ENCODE assay signal across 15 cellular contexts in genomic region chr12:104602901-104603300, GRCh38.
A peak's percentile ranks its signal among the peaks of the same experiment; 100 is the strongest.
DNase-seq lines count a peak whose midpoint lies in the region; FAIRE-seq and TF ChIP-seq lines count a peak whose summit lies in the region.
"Had no signal": no experiment of that assay in that cellular context is flagged by ENCODE, and none has a peak within 500 bp of the region (broad histone marks: within the 10 kb centered on the region; RNA-seq: fewer than 3 reads in every experiment).

No MANE protein-coding gene starts in this region.

- H3K9me3 Mint-ChIP-seq in HFFc6, result no peaks in the 10 kb centered on the region
- H3K9me3 Mint-ChIP-seq in astrocyte (ENCODE audit: unreplicated experiment), result no peaks in the 10 kb centered on the region
- H3K9me3 Mint-ChIP-seq: activated T-helper 1 cell treated with anti-CD3 and anti-CD28 coated beads, Interleukin-12 subunit alpha, Interleukin-12 subunit beta, Interleukin-2, Interleukin-4 antibody, amounts not matched to agents 30 ng/mL and 10 ng/mL and 1 ng/mL, durations not matched to agents 14 hours and 24 hours and 36 hours had no signal

- peak overlapping the region; percentile 72 for H3K4me2 ChIP-seq in astrocyte (ENCODE audit: low read length)

- H3K27me3 ChIP-seq in ACC112 (ENCODE audit: insufficient read depth, low read length), result no peaks in the 10 kb centered on the region
- no peaks in the 10 kb centered on the region for H3K27me3 ChIP-seq in astrocyte (ENCODE audit: insufficient read depth, low read length)
- H3K27me3 ChIP-seq: dorsolateral prefrontal cortex, ovary had no signal

- H3K9ac ChIP-seq in astrocyte (ENCODE audit: low read length) (no peak overlapping the region), kidney (ENCODE audit: low read length in 2 of 2) (no peak overlapping the region)

- H2AFZ ChIP-seq in ACC112 (ENCODE audit: low read length, unreplicated experiment) (no peak overlapping the region), astrocyte (ENCODE audit: low read depth, low read length) (no peak overlapping the region)

- DNase-seq in HFFc6 (peak; percentile 28), astrocyte (ENCODE audit: low read depth) (no peak), DMS114 treated with DMSO at 0.1 percent for 48 hours (lab: John Stamatoyannopoulos, UW; ENCODE audit: unreplicated experiment) (no peak), NCI-H748 treated with DMSO at 0.1 percent for 48 hours (lab: John Stamatoyannopoulos, UW) (no peak), kidney (no peak), G401 (ENCODE audit: low spot score) (no peak)
- DNase-seq: amniotic stem cell; dorsolateral prefrontal cortex; NCI-H1092; ovary; stimulated activated CD4-positive, alpha-beta T cell treated with anti-CD3 and anti-CD28 coated beads, Interleukin-12 subunit alpha, Interleukin-12 subunit beta, amount 100 ng/mL, for 4 hours; T-helper 1 cell had no signal

- H3K27ac Mint-ChIP-seq in HFFc6, result peak overlapping the region; percentile 95
- peak overlapping the region; percentile 80 for H3K27ac Mint-ChIP-seq in astrocyte (ENCODE audit: unreplicated experiment)

- peak overlapping the region; percentile 54; the same call in 1 of the 2 replicates for H3K4me3 ChIP-seq in ACC112 (ENCODE audit: low read depth, low read length)
- H3K4me3 ChIP-seq in astrocyte (ENCODE audit: insufficient read depth, low read depth, low read length), result no peak overlapping the region
- no peak overlapping the region for H3K4me3 ChIP-seq in mesodermal cell (ENCODE audit: extremely low read depth, insufficient read depth, low read length, poor library complexity, severe bottlenecking)
- no peak overlapping the region for H3K4me3 ChIP-seq in kidney (ENCODE audit: low read length in 2 of 2)
- H3K4me3 ChIP-seq: dorsolateral prefrontal cortex, ovary had no signal

- in situ Hi-C loops in G401 (cut with HindIII; ENCODE audit: low sequenced_read_pairs), result no loop called here

- H3K27ac ChIP-seq in ACC112 (ENCODE audit: low read depth, low read length), result peak overlapping the region; percentile 95
- H3K27ac ChIP-seq in astrocyte (ENCODE audit: low read depth, low read length), result peak overlapping the region; percentile 90
- peak overlapping the region; percentile 92 for H3K27ac ChIP-seq in mesodermal cell (ENCODE audit: low read depth, low read length, severe bottlenecking)
- H3K27ac ChIP-seq in kidney (ENCODE audit: low read depth in 2 of 2, low read length in 2 of 2), result no peak overlapping the region
- H3K27ac ChIP-seq: ovary had no signal

- H3K36me3 Mint-ChIP-seq in HFFc6 (ENCODE audit: low read depth), result no peaks in the 10 kb centered on the region
- H3K36me3 Mint-ChIP-seq in astrocyte (ENCODE audit: low read depth, unreplicated experiment), result peaks cover 5% of the 10 kb centered on the region

- H3K4me3 Mint-ChIP-seq in HFFc6 (peak overlapping the region; percentile 84), astrocyte (ENCODE audit: unreplicated experiment) (no peak overlapping the region)

- 100% methylated on average over 1 of the region's 2 CpGs for WGBS in mesodermal cell (ENCODE audit: insufficient coverage in 2 of 2), 2 experiments

- H3K36me3 ChIP-seq in ACC112 (ENCODE audit: insufficient read depth, low read length) (no peaks in the 10 kb centered on the region), astrocyte (ENCODE audit: insufficient read depth, low read length) (no peaks in the 10 kb centered on the region), mesodermal cell (ENCODE audit: control insufficient read depth, insufficient read depth, low read length) (no peaks in the 10 kb centered on the region), kidney (ENCODE audit: control insufficient read depth in 1 of 2, insufficient read depth in 2 of 2, low read length in 2 of 2) (no peaks in the 10 kb centered on the region)
- H3K36me3 ChIP-seq: ovary had no signal

- no peak for TF ChIP-seq CTCF in HFFc6 (IDR thresholded peaks at IDR 0.05)
- no peak for TF ChIP-seq CTCF in astrocyte (IDR thresholded peaks at IDR 0.05; ENCODE audit: insufficient read depth, low read depth, low read length)
- TF ChIP-seq CTCF in kidney (IDR thresholded peaks at IDR 0.05; ENCODE audit: borderline replicate concordance, extremely low read depth, insufficient read depth), result no peak

- H3K4me1 Mint-ChIP-seq in HFFc6 (ENCODE audit: low read depth) (peaks cover 55% of the 10 kb centered on the region), astrocyte (ENCODE audit: low read depth, unreplicated experiment) (peaks cover 49% of the 10 kb centered on the region)

- H3K79me2 ChIP-seq in ACC112 (ENCODE audit: control insufficient read depth, insufficient read depth, low read length, unreplicated experiment) (peaks cover 8% of the 10 kb centered on the region), astrocyte (ENCODE audit: insufficient read depth, low read length) (peaks cover 26% of the 10 kb centered on the region)

- FAIRE-seq in astrocyte (lab: Jason Lieb, UNC) (no peak), kidney (lab: Jason Lieb, UNC) (no peak)

- peaks cover 68% of the 10 kb centered on the region for H3K4me1 ChIP-seq in ACC112 (ENCODE audit: control insufficient read depth, insufficient read depth, low read length, unreplicated experiment)
- peaks cover 36% of the 10 kb centered on the region for H3K4me1 ChIP-seq in astrocyte (ENCODE audit: insufficient read depth, low read length)
- peaks cover 19% of the 10 kb centered on the region for H3K4me1 ChIP-seq in mesodermal cell (ENCODE audit: control insufficient read depth, insufficient read depth, low read length, poor library complexity, severe bottlenecking)
- H3K4me1 ChIP-seq in kidney (ENCODE audit: control insufficient read depth in 1 of 2, insufficient read depth in 1 of 2, low read depth in 1 of 2, low read length in 2 of 2), result no peaks in the 10 kb centered on the region

- no peaks in the 10 kb centered on the region for H3K9me3 ChIP-seq in astrocyte (ENCODE audit: insufficient read depth, low read depth, low read length)
- no peaks in the 10 kb centered on the region for H3K9me3 ChIP-seq in mesodermal cell (ENCODE audit: control insufficient read depth, low read length)
- H3K9me3 ChIP-seq in kidney (ENCODE audit: control insufficient read depth in 1 of 2, low read length in 2 of 2), result no peaks in the 10 kb centered on the region
- H3K9me3 ChIP-seq: ovary had no signal

- no peaks in the 10 kb centered on the region for H4K20me1 ChIP-seq in astrocyte (ENCODE audit: insufficient read depth, low read length)

- intact Hi-C loops in kidney (cut with DNase I), result no loop called here

- peaks cover 4% of the 10 kb centered on the region; the same call in 1 of the 2 replicates for H3K27me3 Mint-ChIP-seq in HFFc6 (ENCODE audit: insufficient read depth)
- H3K27me3 Mint-ChIP-seq in astrocyte (ENCODE audit: low read depth, unreplicated experiment), result no peaks in the 10 kb centered on the region

Comparison
In these comparisons a context has a peak if more than half of its experiments do, and no peak if none do; other contexts are left out.
1. H3K27ac ChIP-seq: peak in ACC112 (single experiment), astrocyte (single experiment) and mesodermal cell (single experiment); none in kidney (0 of 2).